18 cellular contexts compared by ENCODE assay signal in the genomic region with DNA sequence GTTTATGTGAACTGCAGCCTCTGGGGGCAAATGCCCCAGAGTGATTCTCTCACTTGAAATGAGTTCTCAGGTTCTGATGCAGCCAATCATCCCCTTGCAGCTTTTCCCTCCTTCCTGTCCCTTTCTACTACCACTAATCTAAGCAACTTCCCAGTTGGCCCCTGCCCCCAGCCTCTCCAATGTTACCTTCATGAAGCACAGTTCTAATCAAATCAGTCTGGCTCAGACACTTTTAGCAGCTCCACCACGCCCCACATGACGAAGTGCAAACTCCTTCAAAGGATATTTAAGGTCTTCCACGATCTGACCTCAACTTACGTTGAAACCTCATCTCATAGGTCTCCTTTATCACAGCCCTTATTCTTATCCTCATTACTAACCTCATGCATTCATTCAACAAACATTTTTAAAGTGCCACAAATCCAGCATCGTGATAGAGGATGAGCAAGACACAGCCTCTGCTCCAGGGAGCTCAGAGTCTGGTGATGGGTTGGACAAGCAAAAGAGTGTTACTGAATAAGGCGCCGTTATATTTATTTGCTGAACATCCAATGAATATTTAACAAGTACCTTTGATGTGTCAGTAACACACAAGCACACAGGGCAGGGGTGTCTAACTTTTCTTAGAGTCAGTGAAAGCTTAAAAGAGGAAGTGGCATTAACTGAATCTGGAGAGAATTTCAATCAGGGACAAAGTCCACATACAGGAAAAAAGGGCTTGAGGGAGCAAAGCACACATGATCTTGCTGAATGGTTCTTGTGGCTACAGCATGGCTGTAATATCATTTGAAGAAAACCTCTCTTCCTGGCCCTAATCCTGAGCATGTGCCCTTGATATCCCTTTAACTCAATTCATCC. TPM values are rescaled to one million over a fixed set of nuclear protein-coding genes. Genes with fewer than 3 reads are reported as not detected.
DNase-seq lines count a peak whose midpoint lies in the region; ATAC-seq and TF ChIP-seq lines count a peak whose summit lies in the region.
"Had no signal": no experiment of that assay in that cellular context is flagged by ENCODE, and none has a peak within 500 bp of the region (broad histone marks: within the 10 kb centered on the region; RNA-seq: fewer than 3 reads in every experiment).

No MANE protein-coding gene starts in this region.

- DNase-seq in NOMO-1 (lab: John Stamatoyannopoulos, UW; ENCODE audit: unreplicated experiment in 2 of 2) (peak; percentile 70 to 94), colonic mucosa (peak; percentile 42), nephron progenitor cell (no peak), COR-L47 (lab: John Stamatoyannopoulos, UW) (no peak), SHP77 treated with DMSO at 0.1 percent for 48 hours (lab: John Stamatoyannopoulos, UW) (no peak)
- DNase-seq: activated CD4-positive, alpha-beta T cell treated with anti-CD3 and anti-CD28 coated beads, Interleukin-2, amount 10 ng/mL, durations not matched to agents 7 days and 5 days; activated naive CD8-positive, alpha-beta T cell treated with anti-CD3 and anti-CD28 coated beads, Interleukin-2, amount 50 U/mL, for 24 hours; activated T-cell treated with anti-CD3 and anti-CD28 coated beads, Interleukin-2, amount 50 U/mL, for 4 hours; CD4-positive, alpha-beta T cell; central memory CD4-positive, alpha-beta T cell; effector memory CD8-positive, alpha-beta T cell; IMR-90; natural killer cell; NCI-H1417 treated with DMSO at 0.1 percent for 48 hours; T-helper 2 cell had no signal

- no peaks in the 10 kb centered on the region for H3K36me3 ChIP-seq in BLaER1
- H3K36me3 ChIP-seq in colonic mucosa, result no peaks in the 10 kb centered on the region

- peaks cover 5% of the 10 kb centered on the region for H3K36me3 Mint-ChIP-seq in nephron progenitor cell (ENCODE audit: low read depth)
- H3K36me3 Mint-ChIP-seq: natural killer cell had no signal

- H3K4me1 ChIP-seq in BLaER1 (peaks cover 72% of the 10 kb centered on the region), colonic mucosa (no peaks in the 10 kb centered on the region)

- no peak overlapping the region for H3K4me3 Mint-ChIP-seq in nephron progenitor cell
- H3K4me3 Mint-ChIP-seq: activated CD4-positive, alpha-beta T cell treated with anti-CD3 and anti-CD28 coated beads, Interleukin-2, amount 10 ng/mL, durations not matched to agents 7 days and 5 days; activated naive CD8-positive, alpha-beta T cell treated with anti-CD3 and anti-CD28 coated beads, Interleukin-2, amount 50 U/mL, for 24 hours; activated T-cell treated with anti-CD3 and anti-CD28 coated beads, Interleukin-2, amount 50 U/mL, for 4 hours; CD4-positive, alpha-beta T cell; effector memory CD8-positive, alpha-beta T cell; natural killer cell had no signal

- no peaks in the 10 kb centered on the region for H4K20me1 ChIP-seq in BLaER1

- H3K4me2 ChIP-seq in BLaER1, result peak overlapping the region; percentile 71

- peak overlapping the region; percentile 11; the same call in 1 of the 2 replicates for H3K4me3 ChIP-seq in BLaER1
- no peak overlapping the region for H3K4me3 ChIP-seq in colonic mucosa

- peak overlapping the region; percentile 54 for H3K9ac ChIP-seq in BLaER1
- H3K9ac ChIP-seq in colonic mucosa (ENCODE audit: low read depth in 2 of 2, low read length in 2 of 2), result no peak overlapping the region

- H3K9me3 Mint-ChIP-seq in nephron progenitor cell, result peaks cover 14% of the 10 kb centered on the region
- H3K9me3 Mint-ChIP-seq: activated T-cell treated with anti-CD3 and anti-CD28 coated beads, Interleukin-2, amount 50 U/mL, for 4 hours; CD4-positive, alpha-beta T cell; effector memory CD8-positive, alpha-beta T cell; natural killer cell had no signal

- intact Hi-C loops in colonic mucosa (cut with DNase I), result no loop called here

- H3K27me3 Mint-ChIP-seq in nephron progenitor cell (ENCODE audit: low read depth, poor library complexity), result peaks cover 15% of the 10 kb centered on the region

- H3K27me3 ChIP-seq in BLaER1, result no peaks in the 10 kb centered on the region
- H3K27me3 ChIP-seq in colonic mucosa, result no peaks in the 10 kb centered on the region

- peaks cover under 1% of the 10 kb centered on the region for H3K9me3 ChIP-seq in BLaER1
- no peaks in the 10 kb centered on the region for H3K9me3 ChIP-seq in colonic mucosa

- peaks cover 14% of the 10 kb centered on the region for H3K4me1 Mint-ChIP-seq in nephron progenitor cell
- H3K4me1 Mint-ChIP-seq: activated CD4-positive, alpha-beta T cell treated with anti-CD3 and anti-CD28 coated beads, Interleukin-2, amount 10 ng/mL, durations not matched to agents 7 days and 5 days; activated naive CD8-positive, alpha-beta T cell treated with anti-CD3 and anti-CD28 coated beads, Interleukin-2, amount 50 U/mL, for 24 hours had no signal

- no peak overlapping the region for H3K27ac Mint-ChIP-seq in nephron progenitor cell
- H3K27ac Mint-ChIP-seq: activated CD4-positive, alpha-beta T cell treated with anti-CD3 and anti-CD28 coated beads, Interleukin-2, amount 10 ng/mL, durations not matched to agents 7 days and 5 days; activated naive CD8-positive, alpha-beta T cell treated with anti-CD3 and anti-CD28 coated beads, Interleukin-2, amount 50 U/mL, for 24 hours; CD4-positive, alpha-beta T cell; effector memory CD8-positive, alpha-beta T cell; natural killer cell had no signal

- peak overlapping the region; percentile 73 for H3K27ac ChIP-seq in BLaER1
- H3K27ac ChIP-seq in colonic mucosa, result no peak overlapping the region

- TF ChIP-seq CTCF in colonic mucosa (IDR thresholded peaks at IDR 0.05) (no peak), nephron progenitor cell (IDR thresholded peaks at IDR 0.05) (no peak)

- ATAC-seq in GM19324 (IDR thresholded peaks at IDR 0.05; ENCODE audit: low FRiP score, unreplicated experiment) (peak; percentile 71), GM18520 (IDR thresholded peaks at IDR 0.05; ENCODE audit: unreplicated experiment) (no peak)
- ATAC-seq: activated naive CD8-positive, alpha-beta T cell treated with anti-CD3 and anti-CD28 coated beads, Interleukin-2, amount 50 U/mL, for 24 hours; activated T-cell treated with anti-CD3 and anti-CD28 coated beads, Interleukin-2, amount 50 U/mL, for 4 hours; effector memory CD8-positive, alpha-beta T cell; natural killer cell had no signal

RNA-seq across cellular contexts. Expression of gene DTNBP1, which starts 20.4 kb away (rescaled TPM):
- total RNA-seq in colonic mucosa, result 10 to 100 TPM; 17.4 to 22.0 TPM

Comparison
In these comparisons a context has a peak if more than half of its experiments do, and no peak if none do; other contexts are left out.
1. DNase-seq: peak in NOMO-1 (2 of 2) and colonic mucosa (single experiment); none in nephron progenitor cell (single experiment), COR-L47 (single experiment) and SHP77 treated with DMSO at 0.1 percent for 48 hours (single experiment).